34 cellular contexts compared by ENCODE assay signal in genomic region chr6:162690158-162690557, GRCh38. TPM values are rescaled to one million over a fixed set of nuclear protein-coding genes. Genes with fewer than 3 reads are reported as not detected.
"Had no signal": no experiment of that assay in that cellular context is flagged by ENCODE, and none has a peak within 500 bp of the region (broad histone marks: within the 10 kb centered on the region; RNA-seq: fewer than 3 reads in every experiment).

No MANE protein-coding gene starts in this region.

- H3K27ac Mint-ChIP-seq: activated CD4-positive, alpha-beta memory T cell treated with anti-CD3 and anti-CD28 coated beads, Interleukin-2, amount 10 ng/mL, durations not matched to agents 7 days and 5 days; activated naive CD8-positive, alpha-beta T cell treated with anti-CD3 and anti-CD28 coated beads for 36 hours; activated T-cell treated with anti-CD3 and anti-CD28 coated beads, Interleukin-2, amount 50 U/mL, for 72 hours; activated T-helper 17 cell treated with anti-CD3 and anti-CD28 coated beads, Interleukin-2, amount 50 U/mL, for 72 hours; T-cell had no signal

- DNase-seq: activated CD4-positive, alpha-beta memory T cell treated with anti-CD3 and anti-CD28 coated beads, Interleukin-2, amount 10 ng/mL, durations not matched to agents 7 days and 5 days; activated CD4-positive, alpha-beta T cell treated with anti-CD3 and anti-CD28 coated beads for 1 hour; activated CD4-positive, alpha-beta T cell treated with anti-CD3 and anti-CD28 coated beads for 48 hours; activated CD4-positive, CD25-positive, alpha-beta regulatory T cell; activated effector memory CD4-positive, alpha-beta T cell treated with anti-CD3 and anti-CD28 coated beads, Interleukin-2, amount 50 U/mL, for 16 hours; activated naive CD4-positive, alpha-beta T cell; activated naive CD4-positive, alpha-beta T cell treated with anti-CD3 and anti-CD28 coated beads, Interleukin-2, amount 50 U/mL, for 16 hours; activated naive CD8-positive, alpha-beta T cell treated with anti-CD3 and anti-CD28 coated beads for 36 hours; activated T-cell treated with anti-CD3 and anti-CD28 coated beads, Interleukin-2, amount 50 U/mL, for 1 hour; activated T-cell treated with anti-CD3 and anti-CD28 coated beads, Interleukin-2, amount 50 U/mL, for 72 hours; amniotic stem cell; NCI-H1105; NCI-H1417 treated with DMSO at 0.1 percent for 48 hours; NCI-H187 treated with DMSO at 0.1 percent for 48 hours; NCI-H2081 treated with DMSO at 0.1 percent for 48 hours; NCI-H226; NCI-H446 treated with DMSO at 0.1 percent for 48 hours; NCI-H524; NCI-H748 treated with DMSO at 0.1 percent for 48 hours; PC-9; SIG-M5; T-cell; T-helper 9 cell had no signal

- H3K27ac ChIP-seq: ascending aorta, cardiac muscle cell, PC-9, RWPE1, VCaP had no signal

- H3K4me2 ChIP-seq: PC-9 had no signal

- H3K36me3 ChIP-seq: ascending aorta, cardiac muscle cell had no signal

- H3K27me3 ChIP-seq: ascending aorta, cardiac muscle cell had no signal

- H3K36me3 Mint-ChIP-seq: T-cell had no signal

- H3K4me3 ChIP-seq: ascending aorta, cardiac muscle cell, PC-9 had no signal

- H3K9me3 ChIP-seq: ascending aorta had no signal

- H2AFZ ChIP-seq: PC-9 had no signal

- H3K27me3 Mint-ChIP-seq: activated CD4-positive, alpha-beta memory T cell treated with anti-CD3 and anti-CD28 coated beads, Interleukin-2, amount 10 ng/mL, durations not matched to agents 7 days and 5 days; activated naive CD8-positive, alpha-beta T cell treated with anti-CD3 and anti-CD28 coated beads for 36 hours; activated T-helper 17 cell treated with anti-CD3 and anti-CD28 coated beads, Interleukin-2, amount 50 U/mL, for 72 hours; central memory CD8-positive, alpha-beta T cell; T-cell had no signal

- H3K4me3 Mint-ChIP-seq: activated CD4-positive, alpha-beta memory T cell treated with anti-CD3 and anti-CD28 coated beads, Interleukin-2, amount 10 ng/mL, durations not matched to agents 7 days and 5 days; activated naive CD8-positive, alpha-beta T cell treated with anti-CD3 and anti-CD28 coated beads for 36 hours; activated T-cell treated with anti-CD3 and anti-CD28 coated beads, Interleukin-2, amount 50 U/mL, for 72 hours; activated T-helper 17 cell treated with anti-CD3 and anti-CD28 coated beads, Interleukin-2, amount 50 U/mL, for 72 hours; central memory CD8-positive, alpha-beta T cell; T-cell had no signal

- ATAC-seq: activated T-cell treated with anti-CD3 and anti-CD28 coated beads, Interleukin-2, amount 50 U/mL, for 72 hours; activated T-helper 17 cell treated with anti-CD3 and anti-CD28 coated beads, Interleukin-2, amount 50 U/mL, for 72 hours; Right ventricle myocardium inferior; SK-N-SH treated with all-trans-retinoic acid at 6 μM for 48 hours; T-cell had no signal

- H3K9me3 Mint-ChIP-seq: activated CD4-positive, alpha-beta memory T cell treated with anti-CD3 and anti-CD28 coated beads, Interleukin-2, amount 10 ng/mL, durations not matched to agents 7 days and 5 days; activated naive CD8-positive, alpha-beta T cell treated with anti-CD3 and anti-CD28 coated beads for 36 hours; activated T-cell treated with anti-CD3 and anti-CD28 coated beads, Interleukin-2, amount 50 U/mL, for 72 hours; activated T-helper 17 cell treated with anti-CD3 and anti-CD28 coated beads, Interleukin-2, amount 50 U/mL, for 72 hours; central memory CD8-positive, alpha-beta T cell; T-cell had no signal

- H3K4me1 ChIP-seq: ascending aorta had no signal

- H3K4me1 Mint-ChIP-seq: activated CD4-positive, alpha-beta memory T cell treated with anti-CD3 and anti-CD28 coated beads, Interleukin-2, amount 10 ng/mL, durations not matched to agents 7 days and 5 days; activated naive CD8-positive, alpha-beta T cell treated with anti-CD3 and anti-CD28 coated beads for 36 hours; activated T-helper 17 cell treated with anti-CD3 and anti-CD28 coated beads, Interleukin-2, amount 50 U/mL, for 72 hours; central memory CD8-positive, alpha-beta T cell had no signal

RNA-seq across cellular contexts. Expression of gene PRKN, which starts 37.4 kb away (rescaled TPM):
- total RNA-seq: activated CD8-positive, alpha-beta memory T cell treated with anti-CD3 and anti-CD28 coated beads for 36 hours; PC-9 had no signal

RNA-seq across cellular contexts. Expression of gene PACRG, which starts 37.6 kb away (rescaled TPM):
- total RNA-seq: activated CD4-positive, alpha-beta memory T cell treated with anti-CD3 and anti-CD28 coated beads, Interleukin-2, amount 10 ng/mL, durations not matched to agents 7 days and 5 days; activated CD8-positive, alpha-beta memory T cell treated with anti-CD3 and anti-CD28 coated beads for 36 hours; activated T-cell treated with anti-CD3 and anti-CD28 coated beads, Interleukin-2, amount 50 U/mL, for 72 hours; activated T-helper 17 cell treated with anti-CD3 and anti-CD28 coated beads, Interleukin-2, amount 50 U/mL, for 72 hours; ascending aorta; OCI-LY7; PC-9; SK-MEL-5 had no signal
